In the genomic region with DNA sequence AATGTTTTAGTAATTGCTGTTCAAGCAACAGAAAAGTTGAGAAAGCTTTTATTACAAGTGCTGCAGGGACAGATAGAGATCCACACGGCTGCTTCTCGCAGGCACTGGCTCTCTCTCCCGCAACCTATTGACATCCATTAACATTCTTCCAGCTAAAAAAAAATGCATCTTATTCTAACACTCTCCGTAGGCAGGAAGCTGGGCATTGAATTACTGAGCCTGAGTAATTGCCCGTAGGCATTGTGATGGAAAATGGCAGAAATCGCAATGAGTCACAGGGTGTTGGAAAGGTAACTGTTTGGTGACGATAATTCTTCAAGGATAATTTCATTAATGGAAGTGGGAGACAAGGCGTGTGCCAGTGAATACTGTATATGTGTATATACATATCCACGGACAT, we compare ENCODE assay signal across 20 cellular contexts.
DNase-seq lines count a peak whose midpoint lies in the region; ATAC-seq, FAIRE-seq and TF ChIP-seq lines count a peak whose summit lies in the region.
"Had no signal": no experiment of that assay in that cellular context is flagged by ENCODE, and none has a peak within 500 bp of the region (broad histone marks: within the 10 kb centered on the region; RNA-seq: fewer than 3 reads in every experiment).

No MANE protein-coding gene starts in this region.

- no peak overlapping the region for H3K27ac Mint-ChIP-seq in CD8-positive, alpha-beta memory T cell
- H3K27ac Mint-ChIP-seq: activated CD4-positive, alpha-beta memory T cell treated with anti-CD3 and anti-CD28 coated beads for 36 hours; activated naive CD8-positive, alpha-beta T cell treated with anti-CD3 and anti-CD28 coated beads, Interleukin-2, amount 50 U/mL, for 24 hours; nephron had no signal

- H3K4me1 ChIP-seq in RWPE2 (ENCODE audit: insufficient read depth, poor library complexity, severe bottlenecking) = peaks cover 7% of the 10 kb centered on the region
- H3K4me1 ChIP-seq in CD8-positive, alpha-beta memory T cell (ENCODE audit: insufficient read depth, low read length) = peaks cover 24% of the 10 kb centered on the region

- TF ChIP-seq CTCF in RWPE2 (IDR thresholded peaks at IDR 0.05; ENCODE audit: poor library complexity, severe bottlenecking) = no peak

- H3K36me3 ChIP-seq in MG63 (no peaks in the 10 kb centered on the region), RWPE2 (ENCODE audit: low read depth) (no peaks in the 10 kb centered on the region)
- H3K36me3 ChIP-seq in CD8-positive, alpha-beta memory T cell (ENCODE audit: insufficient read depth, low read length) = no peaks in the 10 kb centered on the region

- TF ChIP-seq POLR2A in H54 (IDR thresholded peaks at IDR 0.05; ENCODE audit: low read depth, low read length) = no peak

- ATAC-seq in RWPE2 (ENCODE audit: low read depth) (peak; percentile 82), GM21367 (IDR thresholded peaks at IDR 0.05; ENCODE audit: unreplicated experiment) (no peak)
- ATAC-seq: activated naive CD8-positive, alpha-beta T cell treated with anti-CD3 and anti-CD28 coated beads, Interleukin-2, amount 50 U/mL, for 24 hours; activated T-cell treated with anti-CD3 and anti-CD28 coated beads, Interleukin-2, amount 50 U/mL, for 4 hours; right cardiac atrium had no signal

- DNase-seq in DMS79 (lab: John Stamatoyannopoulos, UW) (peak; percentile 38), MG63 (peak; percentile 48), RWPE2 (ENCODE audit: low spot score) (no peak), left kidney (ENCODE audit: low read depth, low spot score) (peak; percentile 85), H54 (ENCODE audit: insufficient read length, low spot score) (no peak), NCI-H1092 treated with DMSO at 0.1 percent for 48 hours (lab: John Stamatoyannopoulos, UW) (no peak)
- no peak for DNase-seq in CD8-positive, alpha-beta memory T cell
- DNase-seq: activated CD4-positive, alpha-beta memory T cell treated with anti-CD3 and anti-CD28 coated beads for 36 hours; activated naive CD8-positive, alpha-beta T cell treated with anti-CD3 and anti-CD28 coated beads, Interleukin-2, amount 50 U/mL, for 24 hours; activated T-cell treated with anti-CD3 and anti-CD28 coated beads, Interleukin-2, amount 50 U/mL, for 4 hours; DMS 273 treated with DMSO at 0.1 percent for 48 hours; Karpas-422; right cardiac atrium; stimulated activated CD4-positive, alpha-beta T cell treated with anti-CD3 and anti-CD28 coated beads, Interleukin-1b, Interleukin-23, amount 100 ng/mL, for 48 hours; substantia nigra had no signal

- POLR2A ChIA-PET in CD8-positive, alpha-beta memory T cell (lab: Charles Lee) = no interaction called here

- peaks cover 9 to 21% of the 10 kb centered on the region in 2 donors for H3K27me3 Mint-ChIP-seq in CD8-positive, alpha-beta memory T cell

- CTCF ChIA-PET in CD8-positive, alpha-beta memory T cell (lab: Charles Lee) = no interaction called here

- peak overlapping the region; percentile 31 for H3K27ac ChIP-seq in RWPE2 (ENCODE audit: poor library complexity, severe bottlenecking)
- H3K27ac ChIP-seq in CD8-positive, alpha-beta memory T cell (ENCODE audit: low read depth, low read length) = no peak overlapping the region

- no peaks in the 10 kb centered on the region for H3K9me3 ChIP-seq in MG63
- H3K9me3 ChIP-seq in RWPE2 (ENCODE audit: severe bottlenecking) = no peaks in the 10 kb centered on the region
- H3K9me3 ChIP-seq in CD8-positive, alpha-beta memory T cell (ENCODE audit: low read length) = no peaks in the 10 kb centered on the region

- peaks cover 27 to 49% (median 28%) of the 10 kb centered on the region in 3 donors for H3K4me1 Mint-ChIP-seq in CD8-positive, alpha-beta memory T cell
- H3K4me1 Mint-ChIP-seq: nephron had no signal

- H3K4me3 ChIP-seq in MG63 = no peak overlapping the region
- no peak overlapping the region for H3K4me3 ChIP-seq in RWPE2 (ENCODE audit: severe bottlenecking)
- no peak overlapping the region for H3K4me3 ChIP-seq in CD8-positive, alpha-beta memory T cell (ENCODE audit: low read length)
- H3K4me3 ChIP-seq: lung had no signal

- no peaks in the 10 kb centered on the region for H3K9me3 Mint-ChIP-seq in CD8-positive, alpha-beta memory T cell
- H3K9me3 Mint-ChIP-seq: activated CD4-positive, alpha-beta memory T cell treated with anti-CD3 and anti-CD28 coated beads for 36 hours; activated naive CD8-positive, alpha-beta T cell treated with anti-CD3 and anti-CD28 coated beads, Interleukin-2, amount 50 U/mL, for 24 hours; activated T-cell treated with anti-CD3 and anti-CD28 coated beads, Interleukin-2, amount 50 U/mL, for 4 hours; nephron had no signal

- peaks cover 0 to 3% (median 0%) of the 10 kb centered on the region in 3 donors for H3K36me3 Mint-ChIP-seq in CD8-positive, alpha-beta memory T cell
- H3K36me3 Mint-ChIP-seq: activated CD4-positive, alpha-beta memory T cell treated with anti-CD3 and anti-CD28 coated beads for 36 hours had no signal

- peak overlapping the region in 1 of 7 donors; percentile 5 for H3K4me3 Mint-ChIP-seq in CD8-positive, alpha-beta memory T cell
- H3K4me3 Mint-ChIP-seq: activated CD4-positive, alpha-beta memory T cell treated with anti-CD3 and anti-CD28 coated beads for 36 hours; activated naive CD8-positive, alpha-beta T cell treated with anti-CD3 and anti-CD28 coated beads, Interleukin-2, amount 50 U/mL, for 24 hours; activated T-cell treated with anti-CD3 and anti-CD28 coated beads, Interleukin-2, amount 50 U/mL, for 4 hours; nephron had no signal

- H3K27me3 ChIP-seq in MG63 (peaks cover 11% of the 10 kb centered on the region; the same call in 1 of the 2 replicates), RWPE2 (ENCODE audit: insufficient read depth, poor library complexity, severe bottlenecking) (no peaks in the 10 kb centered on the region)
- H3K27me3 ChIP-seq in CD8-positive, alpha-beta memory T cell (ENCODE audit: insufficient read depth, low read length, poor library complexity, severe bottlenecking) = peaks cover 5% of the 10 kb centered on the region

- no peak for FAIRE-seq in H54 (lab: Jason Lieb, UNC)
- FAIRE-seq: frontal cortex, TTC549 had no signal

Comparison
In these comparisons a context has a peak if more than half of its experiments do, and no peak if none do; other contexts are left out.
1. DNase-seq: peak in DMS79 (single experiment), MG63 (single experiment) and left kidney (single experiment); none in RWPE2 (single experiment), CD8-positive, alpha-beta memory T cell (0 of 5), H54 (single experiment) and NCI-H1092 treated with DMSO at 0.1 percent for 48 hours (single experiment).